13 cellular contexts compared by ENCODE assay signal in genomic region chr13:84973661-84974060, GRCh38.
"Had no signal": no experiment of that assay in that cellular context is flagged by ENCODE, and none has a peak within 500 bp of the region (broad histone marks: within the 10 kb centered on the region; RNA-seq: fewer than 3 reads in every experiment).

No MANE protein-coding gene starts in this region.

- H3K4me3 Mint-ChIP-seq: activated naive CD4-positive, alpha-beta T cell treated with anti-CD3 and anti-CD28 coated beads for 36 hours; activated naive CD8-positive, alpha-beta T cell treated with anti-CD3 and anti-CD28 coated beads, Interleukin-2, amount 50 U/mL, for 24 hours; activated T-helper 17 cell treated with anti-CD3 and anti-CD28 coated beads, Interleukin-2, amount 50 U/mL, for 72 hours; T-cell had no signal

- H3K9me3 ChIP-seq: thyroid gland had no signal

- H3K27ac Mint-ChIP-seq: activated naive CD4-positive, alpha-beta T cell treated with anti-CD3 and anti-CD28 coated beads for 36 hours; activated naive CD8-positive, alpha-beta T cell treated with anti-CD3 and anti-CD28 coated beads, Interleukin-2, amount 50 U/mL, for 24 hours; activated T-helper 17 cell treated with anti-CD3 and anti-CD28 coated beads, Interleukin-2, amount 50 U/mL, for 72 hours; stimulated activated naive B cell treated with anti-CD40 and anti-IgM and Interleukin-4, amounts not matched to agents 10 μg/mL and 1 μg/mL and 100 μg/mL, for 72 hours; T-cell had no signal

- H3K36me3 ChIP-seq: thyroid gland had no signal

- H3K27me3 Mint-ChIP-seq: activated naive CD8-positive, alpha-beta T cell treated with anti-CD3 and anti-CD28 coated beads, Interleukin-2, amount 50 U/mL, for 24 hours; activated T-helper 17 cell treated with anti-CD3 and anti-CD28 coated beads, Interleukin-2, amount 50 U/mL, for 72 hours; stimulated activated naive B cell treated with anti-CD40 and anti-IgM and Interleukin-4, amounts not matched to agents 10 μg/mL and 1 μg/mL and 100 μg/mL, for 72 hours; T-cell had no signal

- H3K36me3 Mint-ChIP-seq: T-cell had no signal

- H3K4me1 ChIP-seq: thyroid gland had no signal

- DNase-seq: activated CD4-positive, alpha-beta T cell treated with anti-CD3 and anti-CD28 coated beads for 1 hour; activated CD4-positive, alpha-beta T cell treated with anti-CD3 and anti-CD28 coated beads, Interleukin-2, amount 50 U/mL, for 4 hours; activated naive CD4-positive, alpha-beta T cell treated with anti-CD3 and anti-CD28 coated beads for 36 hours; activated naive CD8-positive, alpha-beta T cell treated with anti-CD3 and anti-CD28 coated beads, Interleukin-2, amount 50 U/mL, for 24 hours; kidney glomerular epithelial cell; left ventricle myocardium superior; midbrain; retina; stimulated activated CD4-positive, alpha-beta T cell treated with anti-CD3 and anti-CD28 coated beads, Interleukin-12 subunit alpha, Interleukin-12 subunit beta, amount 100 ng/mL, for 4 hours; stimulated activated naive B cell treated with anti-CD40 and anti-IgM and Interleukin-4, amounts not matched to agents 10 μg/mL and 1 μg/mL and 100 μg/mL, for 72 hours; T-cell; thyroid gland had no signal

- H3K4me3 ChIP-seq: thyroid gland had no signal

- H3K4me1 Mint-ChIP-seq: activated naive CD8-positive, alpha-beta T cell treated with anti-CD3 and anti-CD28 coated beads, Interleukin-2, amount 50 U/mL, for 24 hours; activated T-helper 17 cell treated with anti-CD3 and anti-CD28 coated beads, Interleukin-2, amount 50 U/mL, for 72 hours; T-cell had no signal

- H3K27me3 ChIP-seq: thyroid gland had no signal

- H3K27ac ChIP-seq: thyroid gland had no signal
